In genomic region chr7:155774947-155775346, GRCh38 we compare ENCODE assay signal across 21 cellular contexts. TPM values are rescaled to one million over a fixed set of nuclear protein-coding genes. Genes with fewer than 3 reads are reported as not detected.
"Had no signal": no experiment of that assay in that cellular context is flagged by ENCODE, and none has a peak within 500 bp of the region (broad histone marks: within the 10 kb centered on the region; RNA-seq: fewer than 3 reads in every experiment).

No MANE protein-coding gene starts in this region.

- H3K4me3 ChIP-seq: coronary artery, gastrocnemius medialis, heart right ventricle, psoas muscle, sigmoid colon, skin epidermis, uterus had no signal

- ATAC-seq: gastrocnemius medialis, psoas muscle had no signal

- DNase-seq: effector CD4-positive, alpha-beta T cell; gastrocnemius medialis; heart right ventricle; hypothalamus; kidney glomerular epithelial cell; mesendoderm; naive B cell; psoas muscle; retina; sigmoid colon; stimulated activated CD4-positive, alpha-beta T cell treated with anti-CD3 and anti-CD28 coated beads, Interleukin-2, amount 100 ng/mL, for 24 hours; stimulated activated CD4-positive, alpha-beta T cell treated with anti-CD3 and anti-CD28 coated beads, Interleukin-4, amount 100 ng/mL, for 4 hours; stimulated activated naive CD4-positive, alpha-beta T cell treated with Interleukin-2 at 50 U/mL for 16 hours had no signal

- H3K27me3 ChIP-seq: gastrocnemius medialis, heart right ventricle, neutrophil, sigmoid colon, uterus had no signal

- H3K36me3 ChIP-seq: uterus had no signal

- H3K9me3 Mint-ChIP-seq: naive B cell, type B pancreatic cell had no signal

- H3K27ac Mint-ChIP-seq: type B pancreatic cell had no signal

- H3K4me1 ChIP-seq: gastrocnemius medialis, heart right ventricle, psoas muscle, sigmoid colon had no signal

- H3K27ac ChIP-seq: coronary artery, gastrocnemius medialis, heart right ventricle, neutrophil, psoas muscle, skin epidermis, uterus had no signal

- H3K9me3 ChIP-seq: gastrocnemius medialis, heart right ventricle, neutrophil, psoas muscle, sigmoid colon, uterus had no signal

RNA-seq across cellular contexts. Expression of gene SHH, which starts 37.3 kb away (rescaled TPM):
- total RNA-seq: chondrocyte, fibroblast of villous mesenchyme, gastrocnemius medialis, heart right ventricle, osteoblast, psoas muscle, sigmoid colon had no signal
